ENCODE assay signal across 24 cellular contexts in the genomic region with DNA sequence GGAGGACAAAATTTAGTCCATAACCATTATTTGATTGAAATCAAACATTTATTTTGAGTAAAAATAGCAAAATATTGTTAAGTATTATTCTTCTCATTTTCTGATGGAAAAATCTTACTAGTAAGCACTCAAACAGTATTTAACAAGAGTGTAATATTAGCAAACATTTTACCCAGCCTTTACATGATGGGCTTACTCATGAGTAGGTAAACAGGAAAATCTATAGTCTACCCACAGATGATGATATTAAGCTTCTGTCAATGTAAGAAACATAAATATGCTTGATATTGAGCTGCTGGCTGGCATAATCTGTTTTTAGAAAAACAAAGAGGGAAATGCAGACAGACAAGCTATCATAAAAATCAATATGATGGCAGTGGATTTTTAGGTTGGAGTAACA.
"Had no signal": no experiment of that assay in that cellular context is flagged by ENCODE, and none has a peak within 500 bp of the region (broad histone marks: within the 10 kb centered on the region; RNA-seq: fewer than 3 reads in every experiment).

No MANE protein-coding gene starts in this region.

- H3K27me3 ChIP-seq: colonic mucosa, dorsolateral prefrontal cortex, esophagus muscularis mucosa, esophagus squamous epithelium, foreskin keratinocyte, gastrocnemius medialis, gastroesophageal sphincter, heart left ventricle, heart right ventricle had no signal

- H3K4me3 ChIP-seq: colonic mucosa, coronary artery, dorsolateral prefrontal cortex, esophagus muscularis mucosa, esophagus squamous epithelium, gastrocnemius medialis, gastroesophageal sphincter, heart left ventricle, heart right ventricle had no signal

- DNase-seq: colonic mucosa; cortex of kidney; dermis blood vessel endothelial cell; dorsolateral prefrontal cortex; effector CD4-positive, alpha-beta T cell; effector CD8-positive, alpha-beta T cell; effector memory CD4-positive, alpha-beta T cell; effector memory CD8-positive, alpha-beta T cell; endodermal cell; erythroblast; esophagus squamous epithelium; foreskin fibroblast; foreskin keratinocyte; foreskin melanocyte; gastrocnemius medialis; glutamatergic neuron; head of caudate nucleus; heart left ventricle; heart right ventricle had no signal

- H3K36me3 ChIP-seq: colonic mucosa, esophagus muscularis mucosa, esophagus squamous epithelium, gastrocnemius medialis, gastroesophageal sphincter, heart left ventricle, heart right ventricle had no signal

- ATAC-seq: effector memory CD8-positive, alpha-beta T cell; esophagus mucosa; foreskin keratinocyte; gastrocnemius medialis; gastroesophageal sphincter; heart left ventricle; heart right ventricle had no signal

- H3K4me1 ChIP-seq: colonic mucosa, esophagus muscularis mucosa, esophagus squamous epithelium, foreskin keratinocyte, gastrocnemius medialis, gastroesophageal sphincter, heart left ventricle, heart right ventricle had no signal

- H3K27ac ChIP-seq: colonic mucosa, coronary artery, dorsolateral prefrontal cortex, epithelial cell of prostate, esophagus muscularis mucosa, esophagus squamous epithelium, foreskin keratinocyte, gastrocnemius medialis, gastroesophageal sphincter, heart left ventricle, heart right ventricle had no signal

- H3K9me3 ChIP-seq: colonic mucosa, esophagus muscularis mucosa, esophagus squamous epithelium, gastrocnemius medialis, gastroesophageal sphincter, heart left ventricle, heart right ventricle had no signal
